ENCODE assay signal across 10 cellular contexts in genomic region chr19:3046621-3047306, GRCh38. TPM values are rescaled to one million over a fixed set of nuclear protein-coding genes. Genes with fewer than 3 reads are reported as not detected.
DNase-seq lines count a peak whose midpoint lies in the region; ATAC-seq and TF ChIP-seq lines count a peak whose summit lies in the region.
"Had no signal": no experiment of that assay in that cellular context is flagged by ENCODE, and none has a peak within 500 bp of the region (broad histone marks: within the 10 kb centered on the region; RNA-seq: fewer than 3 reads in every experiment).

No MANE protein-coding gene starts in this region.

- H3K4me1 ChIP-seq in adipocyte (ENCODE audit: control insufficient read depth, insufficient read depth, low read length) (no peaks in the 10 kb centered on the region), left lung (peaks cover 3 to 18% of the 10 kb centered on the region in 2 donors), urinary bladder (ENCODE audit: insufficient read depth) (no peaks in the 10 kb centered on the region)

- H3K27me3 ChIP-seq in adipocyte (replicated peaks; ENCODE audit: control insufficient read depth, insufficient read depth, low read length) (no peaks in the 10 kb centered on the region), left lung (peaks cover 0 to 45% of the 10 kb centered on the region in 2 donors)

- peak overlapping the region; percentile 27 for H3K4me3 Mint-ChIP-seq in activated naive CD8-positive, alpha-beta T cell
- no peak overlapping the region for H3K4me3 Mint-ChIP-seq in activated naive CD8-positive, alpha-beta T cell treated with anti-CD3 and anti-CD28 coated beads, Interleukin-2, amount 50 U/mL, for 24 hours

- no peak overlapping the region for H3K27ac Mint-ChIP-seq in activated naive CD8-positive, alpha-beta T cell
- no peak overlapping the region for H3K27ac Mint-ChIP-seq in activated naive CD8-positive, alpha-beta T cell treated with anti-CD3 and anti-CD28 coated beads, Interleukin-2, amount 50 U/mL, for 24 hours

- H3K4me1 Mint-ChIP-seq in activated naive CD8-positive, alpha-beta T cell (ENCODE audit: low read depth): peaks cover 19% of the 10 kb centered on the region
- H3K4me1 Mint-ChIP-seq in activated naive CD8-positive, alpha-beta T cell treated with anti-CD3 and anti-CD28 coated beads, Interleukin-2, amount 50 U/mL, for 24 hours: peaks cover 15% of the 10 kb centered on the region

- H3K27ac ChIP-seq in left lung: peak overlapping the region in 1 of 2 donors; percentile 53
- peak overlapping the region; percentile 88 for H3K27ac ChIP-seq in urinary bladder (ENCODE audit: low read depth)
- H3K27ac ChIP-seq: HL-60 had no signal

- H3K27me3 Mint-ChIP-seq in activated naive CD8-positive, alpha-beta T cell: no peaks in the 10 kb centered on the region
- H3K27me3 Mint-ChIP-seq in activated naive CD8-positive, alpha-beta T cell treated with anti-CD3 and anti-CD28 coated beads, Interleukin-2, amount 50 U/mL, for 24 hours: peaks cover 4% of the 10 kb centered on the region

- no peak overlapping the region for H3K9ac ChIP-seq in adipocyte (ENCODE audit: low read length)

- no peak for ATAC-seq in activated naive CD8-positive, alpha-beta T cell treated with anti-CD3 and anti-CD28 coated beads, Interleukin-2, amount 50 U/mL, for 24 hours
- peak; percentile 26 for ATAC-seq in left lung
- no peak for ATAC-seq in GM19395 (IDR thresholded peaks at IDR 0.05; ENCODE audit: unreplicated experiment)

- H3K4me3 ChIP-seq in adipocyte (ENCODE audit: low read length) (no peak overlapping the region), left lung (peak overlapping the region in 1 of 2 donors; percentile 15), urinary bladder (ENCODE audit: low read depth, low read length) (peak overlapping the region; percentile 52)

- no peaks in the 10 kb centered on the region for H3K9me3 ChIP-seq in adipocyte (ENCODE audit: control insufficient read depth, low read length)
- no peaks in the 10 kb centered on the region for H3K9me3 ChIP-seq in left lung

- WGBS in urinary bladder: 5% methylated on average over 33 of the region's 33 CpGs

- no peaks in the 10 kb centered on the region for H3K36me3 Mint-ChIP-seq in activated naive CD8-positive, alpha-beta T cell
- H3K36me3 Mint-ChIP-seq in activated naive CD8-positive, alpha-beta T cell treated with anti-CD3 and anti-CD28 coated beads, Interleukin-2, amount 50 U/mL, for 24 hours (ENCODE audit: low read depth): no peaks in the 10 kb centered on the region
- H3K36me3 Mint-ChIP-seq: CD8-positive, alpha-beta memory T cell had no signal

- intact Hi-C loops in left lung (cut with DNase I): no loop called here

- no peaks in the 10 kb centered on the region for H3K36me3 ChIP-seq in adipocyte (ENCODE audit: control insufficient read depth, insufficient read depth, low read length, severe bottlenecking)
- no peaks in the 10 kb centered on the region for H3K36me3 ChIP-seq in left lung
- no peaks in the 10 kb centered on the region for H3K36me3 ChIP-seq in urinary bladder (ENCODE audit: insufficient read depth)

- DNase-seq in activated naive CD8-positive, alpha-beta T cell treated with anti-CD3 and anti-CD28 coated beads, Interleukin-2, amount 50 U/mL, for 24 hours: no peak
- peak; percentile 26 for DNase-seq in adipocyte (ENCODE audit: low read depth)
- no peak for DNase-seq in left lung
- no peak for DNase-seq in occipital lobe (lab: John Stamatoyannopoulos, UW)
- no peak for DNase-seq in mesenteric fat pad (ENCODE audit: low spot score)

- H3K9me3 Mint-ChIP-seq in activated naive CD8-positive, alpha-beta T cell (ENCODE audit: low read depth): no peaks in the 10 kb centered on the region
- H3K9me3 Mint-ChIP-seq in activated naive CD8-positive, alpha-beta T cell treated with anti-CD3 and anti-CD28 coated beads, Interleukin-2, amount 50 U/mL, for 24 hours: no peaks in the 10 kb centered on the region
- H3K9me3 Mint-ChIP-seq: CD8-positive, alpha-beta memory T cell had no signal

- no peak for TF ChIP-seq CTCF in left lung (IDR thresholded peaks at IDR 0.05)

RNA-seq across cellular contexts. Expression of gene TLE5, which starts 15.5 kb away (rescaled TPM):
- total RNA-seq in left lung (100 to 1,000 TPM; 335 to 409 TPM), urinary bladder (65.0 TPM), occipital lobe (95.8 TPM), mesenteric fat pad (367 TPM)
- polyA plus RNA-seq in urinary bladder: 725 TPM

RNA-seq across cellular contexts. Expression of gene TLE2, which starts 17.7 kb away (rescaled TPM):
- total RNA-seq in left lung (10 to 100 TPM; 35.2 to 70.5 TPM), urinary bladder (14.1 TPM), occipital lobe (6.1 TPM), mesenteric fat pad (35.6 TPM)
- polyA plus RNA-seq in urinary bladder: 69.9 TPM

RNA-seq across cellular contexts. Expression of gene GNA11, which starts 47.4 kb away (rescaled TPM):
- 10 to 100 TPM; 57.2 to 59.9 TPM for total RNA-seq in left lung
- total RNA-seq in urinary bladder: 32.1 TPM
- 64.7 TPM for polyA plus RNA-seq in urinary bladder
- 56.8 TPM for total RNA-seq in occipital lobe
- total RNA-seq in mesenteric fat pad: 54.3 TPM
